In the genomic region with DNA sequence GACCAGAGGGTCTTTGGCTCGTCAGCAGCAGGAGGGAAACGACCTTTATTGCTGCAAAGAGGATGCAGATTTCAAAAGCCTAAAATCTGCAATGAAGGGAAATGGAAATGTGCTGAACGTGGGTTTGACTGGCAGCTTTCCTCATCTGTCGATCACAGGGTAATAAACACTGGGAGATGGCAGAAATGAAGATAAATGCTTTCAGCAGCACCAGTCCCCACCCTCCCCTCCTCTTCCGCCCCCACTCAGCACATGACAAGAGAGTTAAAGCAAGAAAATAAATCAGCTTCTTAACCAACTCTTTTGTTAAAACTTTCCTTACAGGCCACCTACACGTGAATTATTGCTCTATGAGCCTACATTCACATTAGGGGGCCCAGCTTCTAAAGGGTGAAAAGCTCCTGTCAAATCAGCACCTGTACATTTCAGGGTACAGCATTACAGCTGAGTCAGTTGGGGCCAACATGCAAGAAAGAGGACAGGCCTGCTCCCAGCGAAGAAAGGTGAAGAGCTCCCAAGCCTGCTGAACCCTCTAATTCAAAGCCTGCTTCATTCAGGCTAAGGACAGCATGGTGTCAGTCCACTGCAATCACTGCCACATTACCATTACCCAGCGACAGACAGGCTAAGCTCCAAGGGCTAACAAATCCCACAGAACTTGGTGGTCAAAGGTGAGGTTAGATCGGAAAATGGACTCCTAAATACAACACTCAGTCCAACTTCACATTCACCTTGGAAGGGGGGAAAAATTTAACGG, we compare ENCODE assay signal across 2 cellular contexts.
TF ChIP-seq lines count a peak whose summit lies in the region.

No MANE protein-coding gene starts in this region.

TF ChIP-seq in K562, 482 proteins besides CTCF, POLR2A, EP300 and RAD21 (continued from another document):
- peak; percentile 71 for TF ChIP-seq MEIS2 (IDR thresholded peaks at IDR 0.05; ENCODE audit: partially characterized antibody)
- TF ChIP-seq, protein P1, sequence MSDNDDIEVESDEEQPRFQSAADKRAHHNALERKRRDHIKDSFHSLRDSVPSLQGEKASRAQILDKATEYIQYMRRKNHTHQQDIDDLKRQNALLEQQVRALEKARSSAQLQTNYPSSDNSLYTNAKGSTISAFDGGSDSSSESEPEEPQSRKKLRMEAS (CRISPR knock-in tag; IDR thresholded peaks at IDR 0.05), result no peak
- TF ChIP-seq, protein P2, sequence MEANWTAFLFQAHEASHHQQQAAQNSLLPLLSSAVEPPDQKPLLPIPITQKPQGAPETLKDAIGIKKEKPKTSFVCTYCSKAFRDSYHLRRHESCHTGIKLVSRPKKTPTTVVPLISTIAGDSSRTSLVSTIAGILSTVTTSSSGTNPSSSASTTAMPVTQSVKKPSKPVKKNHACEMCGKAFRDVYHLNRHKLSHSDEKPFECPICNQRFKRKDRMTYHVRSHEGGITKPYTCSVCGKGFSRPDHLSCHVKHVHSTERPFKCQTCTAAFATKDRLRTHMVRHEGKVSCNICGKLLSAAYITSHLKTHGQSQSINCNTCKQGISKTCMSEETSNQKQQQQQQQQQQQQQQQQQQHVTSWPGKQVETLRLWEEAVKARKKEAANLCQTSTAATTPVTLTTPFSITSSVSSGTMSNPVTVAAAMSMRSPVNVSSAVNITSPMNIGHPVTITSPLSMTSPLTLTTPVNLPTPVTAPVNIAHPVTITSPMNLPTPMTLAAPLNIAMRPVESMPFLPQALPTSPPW (CRISPR knock-in tag; IDR thresholded peaks at IDR 0.05), result peak; percentile 63; the same call in 1 of the 2 replicates
- TF ChIP-seq, protein P3, sequence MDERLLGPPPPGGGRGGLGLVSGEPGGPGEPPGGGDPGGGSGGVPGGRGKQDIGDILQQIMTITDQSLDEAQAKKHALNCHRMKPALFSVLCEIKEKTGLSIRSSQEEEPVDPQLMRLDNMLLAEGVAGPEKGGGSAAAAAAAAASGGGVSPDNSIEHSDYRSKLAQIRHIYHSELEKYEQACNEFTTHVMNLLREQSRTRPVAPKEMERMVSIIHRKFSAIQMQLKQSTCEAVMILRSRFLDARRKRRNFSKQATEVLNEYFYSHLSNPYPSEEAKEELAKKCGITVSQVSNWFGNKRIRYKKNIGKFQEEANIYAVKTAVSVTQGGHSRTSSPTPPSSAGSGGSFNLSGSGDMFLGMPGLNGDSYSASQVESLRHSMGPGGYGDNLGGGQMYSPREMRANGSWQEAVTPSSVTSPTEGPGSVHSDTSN (CRISPR knock-in tag; IDR thresholded peaks at IDR 0.05; ENCODE audit: low read depth), result no peak
- TF ChIP-seq, protein P3 (tag; conservative IDR thresholded peaks at IDR 0.05; ENCODE audit: low read depth), result peak; percentile 91
- peak; percentile 34; the same call in 1 of the 2 replicates for TF ChIP-seq CEBPG (CRISPR knock-in tag; IDR thresholded peaks at IDR 0.05)
- no peak for TF ChIP-seq CEBPG (tag; conservative IDR thresholded peaks at IDR 0.05 in 1 of 2, IDR thresholded peaks at IDR 0.05 in 1 of 2)
- TF ChIP-seq, protein P4, sequence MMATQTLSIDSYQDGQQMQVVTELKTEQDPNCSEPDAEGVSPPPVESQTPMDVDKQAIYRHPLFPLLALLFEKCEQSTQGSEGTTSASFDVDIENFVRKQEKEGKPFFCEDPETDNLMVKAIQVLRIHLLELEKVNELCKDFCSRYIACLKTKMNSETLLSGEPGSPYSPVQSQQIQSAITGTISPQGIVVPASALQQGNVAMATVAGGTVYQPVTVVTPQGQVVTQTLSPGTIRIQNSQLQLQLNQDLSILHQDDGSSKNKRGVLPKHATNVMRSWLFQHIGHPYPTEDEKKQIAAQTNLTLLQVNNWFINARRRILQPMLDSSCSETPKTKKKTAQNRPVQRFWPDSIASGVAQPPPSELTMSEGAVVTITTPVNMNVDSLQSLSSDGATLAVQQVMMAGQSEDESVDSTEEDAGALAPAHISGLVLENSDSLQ (IDR thresholded peaks at IDR 0.05), result peak; percentile 74

TF ChIP-seq in neural cell, 6 proteins besides CTCF, POLR2A, EP300 and RAD21 (continued from another document):
- TF ChIP-seq MXI1 (conservative IDR thresholded peaks at IDR 0.05; ENCODE audit: poor library complexity, severe bottlenecking), result peak; percentile 38
- peak; percentile 68 for TF ChIP-seq POLR2AphosphoS5 (IDR thresholded peaks at IDR 0.05)
- no peak for TF ChIP-seq SMC3 (conservative IDR thresholded peaks at IDR 0.05; ENCODE audit: poor library complexity)
- TF ChIP-seq, protein P5, sequence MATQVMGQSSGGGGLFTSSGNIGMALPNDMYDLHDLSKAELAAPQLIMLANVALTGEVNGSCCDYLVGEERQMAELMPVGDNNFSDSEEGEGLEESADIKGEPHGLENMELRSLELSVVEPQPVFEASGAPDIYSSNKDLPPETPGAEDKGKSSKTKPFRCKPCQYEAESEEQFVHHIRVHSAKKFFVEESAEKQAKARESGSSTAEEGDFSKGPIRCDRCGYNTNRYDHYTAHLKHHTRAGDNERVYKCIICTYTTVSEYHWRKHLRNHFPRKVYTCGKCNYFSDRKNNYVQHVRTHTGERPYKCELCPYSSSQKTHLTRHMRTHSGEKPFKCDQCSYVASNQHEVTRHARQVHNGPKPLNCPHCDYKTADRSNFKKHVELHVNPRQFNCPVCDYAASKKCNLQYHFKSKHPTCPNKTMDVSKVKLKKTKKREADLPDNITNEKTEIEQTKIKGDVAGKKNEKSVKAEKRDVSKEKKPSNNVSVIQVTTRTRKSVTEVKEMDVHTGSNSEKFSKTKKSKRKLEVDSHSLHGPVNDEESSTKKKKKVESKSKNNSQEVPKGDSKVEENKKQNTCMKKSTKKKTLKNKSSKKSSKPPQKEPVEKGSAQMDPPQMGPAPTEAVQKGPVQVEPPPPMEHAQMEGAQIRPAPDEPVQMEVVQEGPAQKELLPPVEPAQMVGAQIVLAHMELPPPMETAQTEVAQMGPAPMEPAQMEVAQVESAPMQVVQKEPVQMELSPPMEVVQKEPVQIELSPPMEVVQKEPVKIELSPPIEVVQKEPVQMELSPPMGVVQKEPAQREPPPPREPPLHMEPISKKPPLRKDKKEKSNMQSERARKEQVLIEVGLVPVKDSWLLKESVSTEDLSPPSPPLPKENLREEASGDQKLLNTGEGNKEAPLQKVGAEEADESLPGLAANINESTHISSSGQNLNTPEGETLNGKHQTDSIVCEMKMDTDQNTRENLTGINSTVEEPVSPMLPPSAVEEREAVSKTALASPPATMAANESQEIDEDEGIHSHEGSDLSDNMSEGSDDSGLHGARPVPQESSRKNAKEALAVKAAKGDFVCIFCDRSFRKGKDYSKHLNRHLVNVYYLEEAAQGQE (IDR thresholded peaks at IDR 0.05; ENCODE audit: borderline replicate concordance), result no peak
- no peak for TF ChIP-seq TAF1 (IDR thresholded peaks at IDR 0.05; ENCODE audit: low read depth)
TF ChIP-seq in neural cell: peak in this region for 2.
